Comparison of ENCODE assay signal across 18 cellular contexts in genomic region chr17:63847525-63848249, GRCh38. TPM values are rescaled to one million over a fixed set of nuclear protein-coding genes. Genes with fewer than 3 reads are reported as not detected.
DNase-seq lines count a peak whose midpoint lies in the region; ATAC-seq and TF ChIP-seq lines count a peak whose summit lies in the region.
"Had no signal": no experiment of that assay in that cellular context is flagged by ENCODE, and none has a peak within 500 bp of the region (broad histone marks: within the 10 kb centered on the region; RNA-seq: fewer than 3 reads in every experiment).

No MANE protein-coding gene starts in this region.

- peak overlapping the region; percentile 44 for H3K4me3 Mint-ChIP-seq in activated naive CD4-positive, alpha-beta T cell treated with anti-CD3 and anti-CD28 coated beads, Interleukin-2, amount 10 ng/mL, durations not matched to agents 7 days and 5 days
- H3K4me3 Mint-ChIP-seq in activated CD4-positive, alpha-beta memory T cell treated with anti-CD3 and anti-CD28 coated beads for 36 hours: peak overlapping the region; percentile 32
- H3K4me3 Mint-ChIP-seq in memory B cell (peak overlapping the region; percentile 40), endodermal cell (no peak overlapping the region)
- peak overlapping the region; percentile 18 for H3K4me3 Mint-ChIP-seq in stimulated activated memory B cell treated with anti-CD40 and anti-IgM and Interleukin-4, amounts not matched to agents 10 μg/mL and 1 μg/mL and 100 μg/mL, for 72 hours

- TF ChIP-seq CTCF in endodermal cell (conservative IDR thresholded peaks at IDR 0.05): no peak

- peaks cover 10% of the 10 kb centered on the region for H3K36me3 Mint-ChIP-seq in activated naive CD4-positive, alpha-beta T cell treated with anti-CD3 and anti-CD28 coated beads, Interleukin-2, amount 10 ng/mL, durations not matched to agents 7 days and 5 days
- H3K36me3 Mint-ChIP-seq in activated CD4-positive, alpha-beta memory T cell treated with anti-CD3 and anti-CD28 coated beads for 36 hours: no peaks in the 10 kb centered on the region
- no peaks in the 10 kb centered on the region for H3K36me3 Mint-ChIP-seq in memory B cell
- H3K36me3 Mint-ChIP-seq in stimulated activated memory B cell treated with anti-CD40 and anti-IgM and Interleukin-4, amounts not matched to agents 10 μg/mL and 1 μg/mL and 100 μg/mL, for 72 hours: no peaks in the 10 kb centered on the region
- no peaks in the 10 kb centered on the region for H3K36me3 Mint-ChIP-seq in endodermal cell (ENCODE audit: low read depth)

- peaks cover 41% of the 10 kb centered on the region for H3K4me1 Mint-ChIP-seq in activated naive CD4-positive, alpha-beta T cell treated with anti-CD3 and anti-CD28 coated beads, Interleukin-2, amount 10 ng/mL, durations not matched to agents 7 days and 5 days
- peaks cover 23% of the 10 kb centered on the region for H3K4me1 Mint-ChIP-seq in activated CD4-positive, alpha-beta memory T cell treated with anti-CD3 and anti-CD28 coated beads for 36 hours (ENCODE audit: low read depth)
- peaks cover 13% of the 10 kb centered on the region for H3K4me1 Mint-ChIP-seq in memory B cell
- peaks cover 28% of the 10 kb centered on the region for H3K4me1 Mint-ChIP-seq in stimulated activated memory B cell treated with anti-CD40 and anti-IgM and Interleukin-4, amounts not matched to agents 10 μg/mL and 1 μg/mL and 100 μg/mL, for 72 hours
- H3K4me1 Mint-ChIP-seq in endodermal cell: peaks cover 3% of the 10 kb centered on the region

- WGBS in endodermal cell (ENCODE audit: insufficient coverage in 1 of 2, insufficient read length in 1 of 2), 2 experiments: 96 to 98% methylated on average over 3 of the region's 3 CpGs

- H3K27me3 ChIP-seq in endodermal cell (ENCODE audit: control insufficient read depth, insufficient read depth, low read length, poor library complexity, severe bottlenecking): peaks cover 9% of the 10 kb centered on the region
- H3K27me3 ChIP-seq: pancreas, Peyer's patch had no signal

- intact Hi-C loops in activated CD4-positive, alpha-beta memory T cell treated with anti-CD3 and anti-CD28 coated beads for 36 hours (cut with micrococcal nuclease): no loop called here

- peak overlapping the region; percentile 93 for H3K27ac Mint-ChIP-seq in activated naive CD4-positive, alpha-beta T cell treated with anti-CD3 and anti-CD28 coated beads, Interleukin-2, amount 10 ng/mL, durations not matched to agents 7 days and 5 days
- peak overlapping the region; percentile 18 for H3K27ac Mint-ChIP-seq in activated CD4-positive, alpha-beta memory T cell treated with anti-CD3 and anti-CD28 coated beads for 36 hours
- H3K27ac Mint-ChIP-seq in memory B cell (peak overlapping the region; percentile 84), endodermal cell (no peak overlapping the region)
- H3K27ac Mint-ChIP-seq in stimulated activated memory B cell treated with anti-CD40 and anti-IgM and Interleukin-4, amounts not matched to agents 10 μg/mL and 1 μg/mL and 100 μg/mL, for 72 hours: peak overlapping the region; percentile 94

- CTCF ChIA-PET in activated naive CD4-positive, alpha-beta T cell treated with anti-CD3 and anti-CD28 coated beads, Interleukin-2, amount 10 ng/mL, durations not matched to agents 7 days and 5 days (lab: Charles Lee): interaction anchor here (1.5 to 3.2 kb wide), 4 partner anchors 12 to 34 kb away, joined by 3 to 28 read pairs (median 12); partner anchors contain the start of gene GH2
- CTCF ChIA-PET in activated CD4-positive, alpha-beta memory T cell treated with anti-CD3 and anti-CD28 coated beads for 36 hours (lab: Charles Lee): interaction anchor here (0.7 to 3.2 kb wide), 6 partner anchors 10 to 369 kb away, joined by 3 to 30 read pairs (median 7); partner anchors contain the start of genes CCDC47 and DDX42

- no peak for DNase-seq in activated naive CD4-positive, alpha-beta T cell treated with anti-CD3 and anti-CD28 coated beads, Interleukin-2, amount 10 ng/mL, durations not matched to agents 7 days and 5 days
- no peak for DNase-seq in activated naive CD4-positive, alpha-beta T cell treated with Interleukin-2 at 50 U/mL for 16 hours
- DNase-seq in activated CD4-positive, alpha-beta memory T cell treated with anti-CD3 and anti-CD28 coated beads for 36 hours: no peak
- DNase-seq in memory B cell (ENCODE audit: low spot score in 2 of 2): no peak
- no peak for DNase-seq in endodermal cell
- DNase-seq in activated CD4-positive, CD25-positive, alpha-beta regulatory T cell (lab: John Stamatoyannopoulos, UW): no peak
- no peak for DNase-seq in ureter (ENCODE audit: low spot score)
- DNase-seq: aorta; foreskin keratinocyte; NCI-H1436 treated with DMSO at 0.1 percent for 48 hours; Peyer's patch; stimulated activated CD4-positive, alpha-beta T cell treated with anti-CD3 and anti-CD28 coated beads, Interleukin-4, amount 100 ng/mL, for 1 hour had no signal

- no peaks in the 10 kb centered on the region for H3K4me1 ChIP-seq in endodermal cell (ENCODE audit: control insufficient read depth, insufficient read depth, low read length)
- H3K4me1 ChIP-seq: foreskin keratinocyte had no signal

- H3K9me3 Mint-ChIP-seq in activated naive CD4-positive, alpha-beta T cell treated with anti-CD3 and anti-CD28 coated beads, Interleukin-2, amount 10 ng/mL, durations not matched to agents 7 days and 5 days: peaks cover 10% of the 10 kb centered on the region
- peaks cover 5% of the 10 kb centered on the region for H3K9me3 Mint-ChIP-seq in activated CD4-positive, alpha-beta memory T cell treated with anti-CD3 and anti-CD28 coated beads for 36 hours
- H3K9me3 Mint-ChIP-seq in memory B cell (no peaks in the 10 kb centered on the region), endodermal cell (peaks cover 20% of the 10 kb centered on the region)
- H3K9me3 Mint-ChIP-seq in stimulated activated memory B cell treated with anti-CD40 and anti-IgM and Interleukin-4, amounts not matched to agents 10 μg/mL and 1 μg/mL and 100 μg/mL, for 72 hours: peaks cover 8% of the 10 kb centered on the region

- H3K9ac ChIP-seq in endodermal cell (ENCODE audit: extremely low read depth, low read length, poor library complexity, severe bottlenecking): no peak overlapping the region

- no peaks in the 10 kb centered on the region for H3K36me3 ChIP-seq in endodermal cell (ENCODE audit: control insufficient read depth, insufficient read depth, low read length)
- H3K36me3 ChIP-seq: pancreas, Peyer's patch, thoracic aorta had no signal

- no peaks in the 10 kb centered on the region for H3K9me3 ChIP-seq in endodermal cell (ENCODE audit: control insufficient read depth, low read length)
- H3K9me3 ChIP-seq: pancreas, Peyer's patch, thoracic aorta had no signal

- H3K4me3 ChIP-seq in endodermal cell (ENCODE audit: low read length): no peak overlapping the region
- H3K4me3 ChIP-seq: SK-N-MC had no signal

- POLR2A ChIA-PET in activated CD4-positive, alpha-beta memory T cell treated with anti-CD3 and anti-CD28 coated beads for 36 hours (lab: Charles Lee): interaction anchor here (1.0 kb wide), 1 partner anchor 172 kb away, joined by 5 read pairs; the partner anchor contains the start of gene ICAM2

- H3K27me3 Mint-ChIP-seq in activated naive CD4-positive, alpha-beta T cell treated with anti-CD3 and anti-CD28 coated beads, Interleukin-2, amount 10 ng/mL, durations not matched to agents 7 days and 5 days: peaks cover 34% of the 10 kb centered on the region
- H3K27me3 Mint-ChIP-seq in activated CD4-positive, alpha-beta memory T cell treated with anti-CD3 and anti-CD28 coated beads for 36 hours: no peaks in the 10 kb centered on the region
- no peaks in the 10 kb centered on the region for H3K27me3 Mint-ChIP-seq in memory B cell
- H3K27me3 Mint-ChIP-seq in stimulated activated memory B cell treated with anti-CD40 and anti-IgM and Interleukin-4, amounts not matched to agents 10 μg/mL and 1 μg/mL and 100 μg/mL, for 72 hours: no peaks in the 10 kb centered on the region
- peaks cover 67% of the 10 kb centered on the region for H3K27me3 Mint-ChIP-seq in endodermal cell (ENCODE audit: insufficient read depth)

- H3K27ac ChIP-seq in endodermal cell (ENCODE audit: low read depth, low read length): no peak overlapping the region
- H3K27ac ChIP-seq: foreskin keratinocyte, pancreas, SK-N-MC, thoracic aorta had no signal

- ATAC-seq in memory B cell (ENCODE audit: low read depth): no peak
- ATAC-seq in stimulated activated memory B cell treated with anti-CD40 and anti-IgM and Interleukin-4, amounts not matched to agents 10 μg/mL and 1 μg/mL and 100 μg/mL, for 72 hours: no peak
- ATAC-seq: foreskin keratinocyte had no signal

RNA-seq across cellular contexts. Expression of gene SMARCD2, which starts 5.2 kb away (rescaled TPM):
- total RNA-seq in activated CD4-positive, alpha-beta memory T cell treated with anti-CD3 and anti-CD28 coated beads for 36 hours: 100 to 1,000 TPM; 109 to 111 TPM
- total RNA-seq in endodermal cell (10 to 100 TPM; 68.8 to 82.1 TPM), ureter (90.6 TPM)
- polyA plus RNA-seq in endodermal cell (2013, experiment 1 of 2): 43.3 TPM
- polyA plus RNA-seq in endodermal cell (2013, experiment 2 of 2): 43.8 TPM

RNA-seq across cellular contexts. Expression of gene FTSJ3, which starts 20.2 kb away (rescaled TPM):
- total RNA-seq in activated CD4-positive, alpha-beta memory T cell treated with anti-CD3 and anti-CD28 coated beads for 36 hours: 10 to 100 TPM; 41.5 to 42.8 TPM
- 10 to 100 TPM; 58.5 to 72.3 TPM for total RNA-seq in endodermal cell
- polyA plus RNA-seq in endodermal cell (2013, experiment 1 of 2): 34.3 TPM
- 28.1 TPM for polyA plus RNA-seq in endodermal cell (2013, experiment 2 of 2)
- 56.7 TPM for total RNA-seq in ureter

RNA-seq across cellular contexts. Expression of gene PSMC5, which starts 20.5 kb away (rescaled TPM):
- total RNA-seq in activated CD4-positive, alpha-beta memory T cell treated with anti-CD3 and anti-CD28 coated beads for 36 hours: 100 to 1,000 TPM; 165 to 171 TPM
- 100 to 1,000 TPM; 137 TPM for total RNA-seq in endodermal cell
- polyA plus RNA-seq in endodermal cell (2013, experiment 1 of 2): 119 TPM
- 111 TPM for polyA plus RNA-seq in endodermal cell (2013, experiment 2 of 2)
- 121 TPM for total RNA-seq in ureter

RNA-seq across cellular contexts. Expression of gene CSH2, which starts 25.8 kb away (rescaled TPM):
- not detected for total RNA-seq in activated CD4-positive, alpha-beta memory T cell treated with anti-CD3 and anti-CD28 coated beads for 36 hours
- total RNA-seq in endodermal cell (under 1 TPM in 1 of 2 donors, not detected in 1; 0.57 TPM), ureter (not detected)
- polyA plus RNA-seq in endodermal cell (2013, experiment 1 of 2): not detected
- polyA plus RNA-seq in endodermal cell (2013, experiment 2 of 2): not detected
- total RNA-seq: aorta, foreskin keratinocyte, G401, LHCN-M2, pancreas, Peyer's patch, thoracic aorta had no signal
- polyA plus RNA-seq: aorta, foreskin keratinocyte, pancreas had no signal

RNA-seq across cellular contexts. Expression of gene GH2, which starts 34.1 kb away (rescaled TPM):
- not detected for total RNA-seq in activated CD4-positive, alpha-beta memory T cell treated with anti-CD3 and anti-CD28 coated beads for 36 hours
- under 1 TPM; 0.42 to 0.49 TPM for total RNA-seq in endodermal cell
- polyA plus RNA-seq in endodermal cell (2013, experiment 1 of 2): not detected
- polyA plus RNA-seq in endodermal cell (2013, experiment 2 of 2): not detected
- total RNA-seq in ureter: not detected
- total RNA-seq: aorta, foreskin keratinocyte, G401, LHCN-M2, pancreas, Peyer's patch, thoracic aorta had no signal
- polyA plus RNA-seq: aorta, foreskin keratinocyte, pancreas had no signal
